In genomic region chr3:47163023-47163989, GRCh38 we compare ENCODE assay signal across 8 cellular contexts. TPM values are rescaled to one million over a fixed set of nuclear protein-coding genes. Genes with fewer than 3 reads are reported as not detected.
A peak's percentile ranks its signal among the peaks of the same experiment; 100 is the strongest.
DNase-seq lines count a peak whose midpoint lies in the region; ATAC-seq and TF ChIP-seq lines count a peak whose summit lies in the region.

No MANE protein-coding gene starts in this region.

- H3K4me1 Mint-ChIP-seq in activated CD4-positive, alpha-beta T cell treated with anti-CD3 and anti-CD28 coated beads for 36 hours, result peaks cover 46% of the 10 kb centered on the region

- CTCF ChIA-PET in activated CD4-positive, alpha-beta T cell treated with anti-CD3 and anti-CD28 coated beads for 36 hours (lab: Charles Lee), result interaction anchor here (0.6 to 2.8 kb wide), 8 partner anchors 10 to 258 kb away, joined by 3 to 9 read pairs (median 4); partner anchors contain the start of gene PTPN23

- DNase-seq in GF-D8 (lab: John Stamatoyannopoulos, UW) (peak; percentile 27), LHCN-M2 (ENCODE audit: low read depth) (peak; percentile 26), choroid plexus epithelial cell (ENCODE audit: low read depth) (peak; percentile 41), left lobe of liver (ENCODE audit: low spot score) (peak; percentile 70)
- DNase-seq in activated CD4-positive, alpha-beta T cell treated with anti-CD3 and anti-CD28 coated beads for 36 hours, result peak; percentile 70
- DNase-seq in stimulated activated CD4-positive, alpha-beta T cell treated with anti-CD3 and anti-CD28 coated beads, Interleukin-1b, Interleukin-23, amount 100 ng/mL, for 48 hours, result peak; percentile 43

- H3K9me3 Mint-ChIP-seq in activated CD4-positive, alpha-beta T cell treated with anti-CD3 and anti-CD28 coated beads for 36 hours (ENCODE audit: low read depth), result no peaks in the 10 kb centered on the region

- peak overlapping the region; percentile 99 for H3K27ac Mint-ChIP-seq in activated CD4-positive, alpha-beta T cell treated with anti-CD3 and anti-CD28 coated beads for 36 hours

- peak overlapping the region; percentile 97 for H3K4me3 Mint-ChIP-seq in activated CD4-positive, alpha-beta T cell treated with anti-CD3 and anti-CD28 coated beads for 36 hours

- TF ChIP-seq CTCF in choroid plexus epithelial cell (conservative IDR thresholded peaks at IDR 0.05; ENCODE audit: low read depth, low read length), result no peak

- H3K4me3 ChIP-seq in choroid plexus epithelial cell (ENCODE audit: low read depth, low read length), result peak overlapping the region; percentile 96

- POLR2A ChIA-PET in activated CD4-positive, alpha-beta T cell treated with anti-CD3 and anti-CD28 coated beads for 36 hours (lab: Charles Lee), result interaction anchor here (0.5 to 1.3 kb wide), 6 partner anchors 10 to 1554 kb away, joined by 3 to 5 read pairs (median 4); partner anchors contain the start of genes IP6K2 and PTPN23

- ATAC-seq in GM21825 (IDR thresholded peaks at IDR 0.05; ENCODE audit: unreplicated experiment) (peak; percentile 26), left lobe of liver (peak; percentile 62), HG03457 (IDR thresholded peaks at IDR 0.05; ENCODE audit: unreplicated experiment) (no peak)
- ATAC-seq in activated CD4-positive, alpha-beta T cell treated with anti-CD3 and anti-CD28 coated beads for 36 hours, result peak; percentile 22

- peaks cover 17% of the 10 kb centered on the region for H3K36me3 Mint-ChIP-seq in activated CD4-positive, alpha-beta T cell treated with anti-CD3 and anti-CD28 coated beads for 36 hours (ENCODE audit: low read depth)

- H3K27me3 Mint-ChIP-seq in activated CD4-positive, alpha-beta T cell treated with anti-CD3 and anti-CD28 coated beads for 36 hours, result no peaks in the 10 kb centered on the region

- intact Hi-C loops in activated CD4-positive, alpha-beta T cell treated with anti-CD3 and anti-CD28 coated beads for 36 hours (cut with DNase I, micrococcal nuclease), result loop anchor here (2.0 to 10.0 kb wide), 10 partner anchors 46 to 1929 kb away; partner anchors contain the start of genes ELP6 (in 1 of the 2), IP6K2 (in 1 of the 2), PTPN23 (in 1 of the 2) and QRICH1 (in 1 of the 2)

RNA-seq across cellular contexts. Expression of gene SETD2, which starts 0.6 kb away (rescaled TPM):
- total RNA-seq in LHCN-M2 (2014; rRNA removed), result 18.3 and 23.1 TPM in 2 replicates
- 10.1 TPM for polyA plus RNA-seq in LHCN-M2 (2012)
- total RNA-seq in activated CD4-positive, alpha-beta T cell treated with anti-CD3 and anti-CD28 coated beads for 36 hours, result 10 to 100 TPM; 31.8 to 35.8 TPM
- 21.5 TPM for total RNA-seq in left lobe of liver
